Comparison of ENCODE assay signal across 11 cellular contexts in genomic region chr2:37555457-37555856, GRCh38.
DNase-seq lines count a peak whose midpoint lies in the region; ATAC-seq and TF ChIP-seq lines count a peak whose summit lies in the region.
"Had no signal": no experiment of that assay in that cellular context is flagged by ENCODE, and none has a peak within 500 bp of the region (broad histone marks: within the 10 kb centered on the region; RNA-seq: fewer than 3 reads in every experiment).

No MANE protein-coding gene starts in this region.

- H3K27ac ChIP-seq in left ventricle myocardium inferior (replicated peaks) (no peak overlapping the region), right atrium auricular region (no peak overlapping the region), RWPE1 (no peak overlapping the region)
- H3K27ac ChIP-seq: gastroesophageal sphincter, SJCRH30 had no signal

- no peaks in the 10 kb centered on the region for H3K27me3 ChIP-seq in left ventricle myocardium inferior (ENCODE audit: low read depth)
- no peaks in the 10 kb centered on the region for H3K27me3 ChIP-seq in right atrium auricular region
- H3K27me3 ChIP-seq: gastroesophageal sphincter, SJCRH30 had no signal

- CTCF ChIA-PET in activated CD4-positive, alpha-beta memory T cell treated with anti-CD3 and anti-CD28 coated beads, Interleukin-2, amount 10 ng/mL, durations not matched to agents 7 days and 5 days (lab: Charles Lee): no interaction called here
- CTCF ChIA-PET in RWPE1 (lab: Yijun Ruan, JAX): no interaction called here

- ATAC-seq in HG03469 (IDR thresholded peaks at IDR 0.05; ENCODE audit: unreplicated experiment) (peak; percentile 38), GM21528 (IDR thresholded peaks at IDR 0.05; ENCODE audit: low FRiP score, unreplicated experiment) (no peak)
- ATAC-seq: gastroesophageal sphincter had no signal

- H3K4me3 ChIP-seq in left ventricle myocardium inferior (no peak overlapping the region), right atrium auricular region (no peak overlapping the region)
- H3K4me3 ChIP-seq: gastroesophageal sphincter, SJCRH30 had no signal

- TF ChIP-seq CTCF in left ventricle myocardium inferior (IDR thresholded peaks at IDR 0.05; ENCODE audit: borderline replicate concordance): no peak
- no peak for TF ChIP-seq CTCF in right atrium auricular region (IDR thresholded peaks at IDR 0.05)
- no peak for TF ChIP-seq CTCF in RWPE1 (conservative IDR thresholded peaks at IDR 0.05; ENCODE audit: low read depth)

- no peak overlapping the region for H3K27ac Mint-ChIP-seq in activated CD4-positive, alpha-beta memory T cell treated with anti-CD3 and anti-CD28 coated beads, Interleukin-2, amount 10 ng/mL, durations not matched to agents 7 days and 5 days

- peaks cover 26% of the 10 kb centered on the region for H3K4me1 Mint-ChIP-seq in activated CD4-positive, alpha-beta memory T cell treated with anti-CD3 and anti-CD28 coated beads, Interleukin-2, amount 10 ng/mL, durations not matched to agents 7 days and 5 days

- H3K9me3 Mint-ChIP-seq in activated CD4-positive, alpha-beta memory T cell treated with anti-CD3 and anti-CD28 coated beads, Interleukin-2, amount 10 ng/mL, durations not matched to agents 7 days and 5 days: no peaks in the 10 kb centered on the region

- H3K4me3 Mint-ChIP-seq in activated CD4-positive, alpha-beta memory T cell treated with anti-CD3 and anti-CD28 coated beads, Interleukin-2, amount 10 ng/mL, durations not matched to agents 7 days and 5 days: no peak overlapping the region

- H3K9me3 ChIP-seq in left ventricle myocardium inferior (replicated peaks) (no peaks in the 10 kb centered on the region), right atrium auricular region (no peaks in the 10 kb centered on the region)
- H3K9me3 ChIP-seq: gastroesophageal sphincter, SJCRH30 had no signal

- H3K4me1 ChIP-seq in left ventricle myocardium inferior (no peaks in the 10 kb centered on the region), right atrium auricular region (peaks cover 0 to 3% of the 10 kb centered on the region in 2 donors)
- H3K4me1 ChIP-seq: SJCRH30 had no signal

- intact Hi-C loops in left ventricle myocardium inferior (cut with micrococcal nuclease): no loop called here

- H3K27me3 Mint-ChIP-seq in activated CD4-positive, alpha-beta memory T cell treated with anti-CD3 and anti-CD28 coated beads, Interleukin-2, amount 10 ng/mL, durations not matched to agents 7 days and 5 days: no peaks in the 10 kb centered on the region

- H3K36me3 ChIP-seq in left ventricle myocardium inferior (no peaks in the 10 kb centered on the region), right atrium auricular region (no peaks in the 10 kb centered on the region)
- H3K36me3 ChIP-seq: gastroesophageal sphincter, SJCRH30 had no signal

- POLR2A ChIA-PET in activated CD4-positive, alpha-beta memory T cell treated with anti-CD3 and anti-CD28 coated beads, Interleukin-2, amount 10 ng/mL, durations not matched to agents 7 days and 5 days (lab: Charles Lee): no interaction called here
- POLR2A ChIA-PET in RWPE1 (lab: Yijun Ruan, JAX; ENCODE audit: low non-redundant PET): no interaction called here

- no peaks in the 10 kb centered on the region for H3K36me3 Mint-ChIP-seq in activated CD4-positive, alpha-beta memory T cell treated with anti-CD3 and anti-CD28 coated beads, Interleukin-2, amount 10 ng/mL, durations not matched to agents 7 days and 5 days (ENCODE audit: low read depth)

- DNase-seq in left ventricle myocardium inferior (peak; percentile 19), right atrium auricular region (ENCODE audit: low spot score) (no peak), dedifferentiated amniotic fluid mesenchymal stem cell (ENCODE audit: extremely low spot score) (no peak), RWPE1 (ENCODE audit: low spot score) (no peak), SHP77 treated with DMSO at 0.1 percent for 48 hours (lab: John Stamatoyannopoulos, UW) (no peak)
- peak; percentile 38 for DNase-seq in activated CD4-positive, alpha-beta memory T cell treated with anti-CD3 and anti-CD28 coated beads, Interleukin-2, amount 10 ng/mL, durations not matched to agents 7 days and 5 days
- DNase-seq: NCI-H1092 treated with DMSO at 0.1 percent for 48 hours, SJCRH30 had no signal

Comparison
In these comparisons a context has a peak if more than half of its experiments do, and no peak if none do; other contexts are left out.
1. DNase-seq: peak in left ventricle myocardium inferior (single experiment) and activated CD4-positive, alpha-beta memory T cell treated with anti-CD3 and anti-CD28 coated beads, Interleukin-2, amount 10 ng/mL, durations not matched to agents 7 days and 5 days (single experiment); none in right atrium auricular region (single experiment), dedifferentiated amniotic fluid mesenchymal stem cell (single experiment), RWPE1 (single experiment) and SHP77 treated with DMSO at 0.1 percent for 48 hours (single experiment).